In the genomic region with DNA sequence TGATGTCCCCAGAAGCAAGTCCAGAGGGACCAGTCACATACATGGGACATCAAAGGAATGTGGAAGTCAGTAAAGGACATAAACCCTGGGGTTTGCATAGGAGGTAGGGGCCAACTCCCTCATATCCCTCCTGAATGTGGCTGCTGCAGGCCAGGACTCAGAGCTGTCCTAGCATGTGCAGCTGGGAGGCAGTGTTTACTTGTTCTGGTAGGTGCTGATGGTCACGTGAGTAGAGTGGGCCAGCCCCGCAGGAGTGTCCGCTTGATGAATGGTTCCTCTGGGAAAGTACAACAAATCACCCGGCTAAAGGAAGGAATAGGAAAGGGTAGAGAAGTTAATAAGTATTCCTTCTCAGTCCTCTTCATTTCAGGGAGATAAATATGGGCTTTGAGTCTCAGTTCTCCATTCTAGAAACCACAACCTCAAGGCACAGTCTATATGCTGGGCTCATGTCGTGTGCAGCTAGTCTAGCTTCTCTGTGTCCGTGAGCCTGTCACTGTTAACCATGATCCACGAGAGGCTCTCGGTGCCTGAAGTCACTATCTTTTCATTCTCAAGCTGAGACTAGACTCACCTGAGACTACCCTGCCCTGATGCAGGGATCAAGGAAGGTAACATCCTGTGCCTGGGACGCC, we compare ENCODE assay signal across 16 cellular contexts. TPM values are rescaled to one million over a fixed set of nuclear protein-coding genes. Genes with fewer than 3 reads are reported as not detected.
DNase-seq lines count a peak whose midpoint lies in the region; ATAC-seq, FAIRE-seq and TF ChIP-seq lines count a peak whose summit lies in the region.
"Had no signal": no experiment of that assay in that cellular context is flagged by ENCODE, and none has a peak within 500 bp of the region (broad histone marks: within the 10 kb centered on the region; RNA-seq: fewer than 3 reads in every experiment).

No MANE protein-coding gene starts in this region.

- H4K91ac ChIP-seq in H1 (replicated peaks; ENCODE audit: insufficient read length, low read length), result no peak overlapping the region

- no peak overlapping the region for H3K18ac ChIP-seq in H1 (ENCODE audit: extremely low read depth, low read length)

- TF ChIP-seq RAD21 in H1 (IDR thresholded peaks at IDR 0.05 in 1 of 2, conservative IDR thresholded peaks at IDR 0.05 in 1 of 2; ENCODE audit: low read depth in 2 of 2, low read length in 2 of 2), result peak; percentile 30 to 35; a peak in 3 of 4 replicates

- H2BK15ac ChIP-seq in H1 (ENCODE audit: low read length), result no peak overlapping the region

- no peak overlapping the region for H2AK5ac ChIP-seq in H1 (ENCODE audit: low read depth, low read length)

- 95% methylated on average over 9 of the region's 9 CpGs; no CpG with 5 or more reads in 1 of the 2 experiments for WGBS in H1 (ENCODE audit: extremely low coverage in 1 of 2, insufficient coverage in 1 of 2, insufficient read length in 1 of 2, insufficient replicate concordance in 2 of 2, low coverage in 1 of 2, low lambda C conversion rate in 2 of 2, missing lambda C conversion rate in 1 of 2), 2 experiments

- H3K9me3 ChIP-seq in H1 (ENCODE audit: insufficient read depth in 2 of 2, low read depth in 1 of 2, low read length in 1 of 2) (no peaks in the 10 kb centered on the region), Peyer's patch (no peaks in the 10 kb centered on the region)
- H3K9me3 ChIP-seq: esophagus squamous epithelium, heart right ventricle, transverse colon had no signal

- CTCF ChIA-PET in H1 (lab: Charles Lee; ENCODE audit: partially characterized antibody), result interaction anchor here (0.7 to 2.5 kb wide), 7 partner anchors 9 to 69 kb away, joined by 3 to 9 read pairs (median 5); no protein-coding TSS in a partner anchor

- no peak overlapping the region for H4K8ac ChIP-seq in H1 (ENCODE audit: extremely low read depth, insufficient read depth, low read length)

- no peaks in the 10 kb centered on the region for H3K79me2 ChIP-seq in H1 (ENCODE audit: control insufficient read depth in 1 of 2, insufficient read depth in 2 of 2, low read length in 2 of 2)

- no peak for FAIRE-seq in H1 (lab: Jason Lieb, UNC)
- FAIRE-seq: kidney had no signal

- no peak overlapping the region for H2BK120ac ChIP-seq in H1 (replicated peaks; ENCODE audit: low read depth, low read length)

- no peaks in the 10 kb centered on the region for H3K23me2 ChIP-seq in H1 (ENCODE audit: low read depth, low read length)

- no peak overlapping the region for H4K5ac ChIP-seq in H1 (ENCODE audit: insufficient read length, low read depth, low read length)

- no peak overlapping the region for H3K4me2 ChIP-seq in H1 (ENCODE audit: insufficient read depth in 1 of 2, low read depth in 2 of 2, low read length in 2 of 2)

- peak; percentile 72 for ATAC-seq in GM18505 (IDR thresholded peaks at IDR 0.05; ENCODE audit: unreplicated experiment)
- peak; percentile 75 for ATAC-seq in GM21528 (IDR thresholded peaks at IDR 0.05; ENCODE audit: low FRiP score, unreplicated experiment)
- ATAC-seq in HG03432 (IDR thresholded peaks at IDR 0.05; ENCODE audit: unreplicated experiment), result peak; percentile 44
- ATAC-seq: heart right ventricle had no signal

- no peak overlapping the region for H3K4ac ChIP-seq in H1 (replicated peaks; ENCODE audit: insufficient read length, low read depth, low read length)

- H3K14ac ChIP-seq in H1 (ENCODE audit: insufficient read length), result no peak overlapping the region

- TF ChIP-seq POLR2A in GM18505 (IDR thresholded peaks at IDR 0.05; ENCODE audit: borderline replicate concordance, extremely low read depth, insufficient read depth, insufficient read length) (no peak), H1 (IDR thresholded peaks at IDR 0.05; ENCODE audit: control extremely low read depth in 1 of 2, low read depth in 2 of 2, low read length in 2 of 2) (no peak), Peyer's patch (IDR thresholded peaks at IDR 0.05) (no peak)

- no peak overlapping the region for H2AFZ ChIP-seq in H1 (ENCODE audit: low read length)

- no peak overlapping the region for H2BK12ac ChIP-seq in H1 (ENCODE audit: low read depth, low read length)

- H3K79me1 ChIP-seq in H1 (ENCODE audit: low read depth, low read length), result no peaks in the 10 kb centered on the region

- no peak overlapping the region for H3K23ac ChIP-seq in H1 (ENCODE audit: insufficient read length)

- peak in 2 of 3 experiments; percentile 19 to 25; a peak in 2 of 4 replicates for TF ChIP-seq CTCF in H1 (IDR thresholded peaks at IDR 0.05; ENCODE audit: control extremely low read depth in 1 of 3, insufficient read depth in 1 of 3, low read depth in 1 of 3, low read length in 3 of 3)
- TF ChIP-seq CTCF in Peyer's patch (IDR thresholded peaks at IDR 0.05), result no peak

- POLR2A ChIA-PET in H1 (lab: Charles Lee; ENCODE audit: partially characterized antibody), result interaction anchor here (1.6 kb wide), 1 partner anchor 13 kb away, joined by 4 read pairs; no protein-coding TSS in a partner anchor

- H3K4me1 ChIP-seq in H1 (replicated peaks in 1 of 4; ENCODE audit: control insufficient read depth in 3 of 4, insufficient read depth in 4 of 4, low read length in 3 of 4) (no peaks in the 10 kb centered on the region), Peyer's patch (no peaks in the 10 kb centered on the region)

- H3K27me3 ChIP-seq in H1 (replicated peaks in 1 of 4; ENCODE audit: control insufficient read depth in 3 of 4, extremely low read depth in 1 of 4, insufficient read depth in 3 of 4, low read length in 3 of 4) (no peaks in the 10 kb centered on the region), Peyer's patch (no peaks in the 10 kb centered on the region)
- H3K27me3 ChIP-seq: esophagus squamous epithelium, heart right ventricle, transverse colon had no signal

- no peak overlapping the region for H3K9ac ChIP-seq in H1 (replicated peaks in 1 of 4; ENCODE audit: extremely low read depth in 1 of 4, low read depth in 3 of 4, low read length in 3 of 4)

- no peak overlapping the region for H2BK5ac ChIP-seq in H1 (ENCODE audit: low read depth, low read length)

- H4K20me1 ChIP-seq in H1 (replicated peaks in 1 of 2; ENCODE audit: control insufficient read depth in 1 of 2, insufficient read depth in 2 of 2, low read length in 2 of 2), result no peaks in the 10 kb centered on the region

- H3K4me3 ChIP-seq in H1 (ENCODE audit: extremely low read depth in 1 of 4, insufficient read depth in 2 of 4, low read depth in 3 of 4, low read length in 4 of 4), result no peak overlapping the region
- no peak overlapping the region for H3K4me3 ChIP-seq in Peyer's patch
- H3K4me3 ChIP-seq: esophagus squamous epithelium, heart right ventricle, transverse colon had no signal

- H2BK20ac ChIP-seq in H1 (ENCODE audit: low read length), result no peak overlapping the region

- peaks cover 0 to 4% (median 0%) of the 10 kb centered on the region in 4 experiments; a peak in 2 of 8 replicates for H3K36me3 ChIP-seq in H1 (ENCODE audit: control insufficient read depth in 2 of 4, insufficient read depth in 4 of 4, low read length in 3 of 4)
- H3K36me3 ChIP-seq in Peyer's patch, result peaks cover 0 to 38% (median 0%) of the 10 kb centered on the region in 3 donors

- no peak for TF ChIP-seq EP300 in H1 (IDR thresholded peaks at IDR 0.05; ENCODE audit: borderline replicate concordance in 1 of 2, low read depth in 2 of 2, low read length in 2 of 2)

- H3K56ac ChIP-seq in H1 (replicated peaks; ENCODE audit: insufficient read length, low read depth, low read length), result no peak overlapping the region

- DNase-seq in H1 (ENCODE audit: low read depth in 1 of 2, low spot score in 2 of 2), result no peak
- DNase-seq in NCI-H2171 treated with DMSO at 0.1 percent for 48 hours (lab: John Stamatoyannopoulos, UW), result no peak
- DNase-seq in Peyer's patch, result no peak
- DNase-seq in caudate nucleus (lab: John Stamatoyannopoulos, UW), result no peak
- DNase-seq in 8988T, result no peak
- DNase-seq: activated naive CD4-positive, alpha-beta T cell treated with Interleukin-2 at 50 U/mL for 16 hours; esophagus squamous epithelium; heart right ventricle; kidney; NCI-H1105 treated with DMSO at 0.1 percent for 48 hours; NCI-H226; transverse colon had no signal

- H3K27ac ChIP-seq in H1 (ENCODE audit: low read depth, low read length), result no peak overlapping the region
- H3K27ac ChIP-seq in Peyer's patch, result no peak overlapping the region
- H3K27ac ChIP-seq in caudate nucleus (ENCODE audit: low read depth, low read length), result no peak overlapping the region
- H3K27ac ChIP-seq: heart right ventricle, transverse colon, VCaP had no signal

TF ChIP-seq in H1, 55 proteins besides CTCF, POLR2A, EP300 and RAD21:
- TF ChIP-seq GTF2F1 (IDR thresholded peaks at IDR 0.05; ENCODE audit: borderline replicate concordance, low read depth, low read length) (no peak), CEBPB (IDR thresholded peaks at IDR 0.05; ENCODE audit: low read depth, low read length) (no peak), SUZ12 (IDR thresholded peaks at IDR 0.05; ENCODE audit: low read length) (no peak), SRF (IDR thresholded peaks at IDR 0.05; ENCODE audit: low read depth, low read length) (no peak), BRCA1 (IDR thresholded peaks at IDR 0.05; ENCODE audit: low read depth, low read length) (no peak), EGR1 (IDR thresholded peaks at IDR 0.05; ENCODE audit: borderline replicate concordance, low read depth, low read length) (no peak)

RNA-seq across cellular contexts. Expression of a gene that starts 17.9 kb away (rescaled TPM):
- 15.5 and 16.4 TPM in 2 replicates for total RNA-seq in H1 (2021; fragmentation: NEBNext Ultra II Directional; extraction: Animal tissue kit (Norgen Biotek cat#: 25700))
- 3.2 and 3.8 TPM in 2 replicates for polyA plus RNA-seq in H1 (2011; rRNA removed)
- polyA plus RNA-seq in H1 (2011; cell fraction: cytosol; rRNA removed), result 4.9 TPM
- 7.1 TPM for polyA plus RNA-seq in H1 (2011; cell fraction: nucleus; rRNA removed)
- 5.6 to 8.4 TPM (median 7.2 TPM) in 4 replicates for polyA plus RNA-seq in H1 (2012, experiment 1 of 2)
- 0.93 TPM for polyA plus RNA-seq in H1 (2012, experiment 2 of 2)
- 13.9 TPM for polyA plus RNA-seq in H1 (2013, experiment 1 of 2)
- polyA plus RNA-seq in H1 (2013, experiment 2 of 2), result 13.1 TPM
- polyA minus RNA-seq in H1 (2011; rRNA and poly(A)+ RNA removed), result 11.0 and 15.1 TPM in 2 replicates
- polyA minus RNA-seq in H1 (2011; cell fraction: cytosol; rRNA and poly(A)+ RNA removed), result 4.0 TPM
- polyA minus RNA-seq in H1 (2011; cell fraction: nucleus; rRNA and poly(A)+ RNA removed), result 15.7 TPM
- 10 to 100 TPM in 3 of 4 donors, 1 to 10 TPM in 1; 9.3 to 50.3 (median 12.6) TPM for total RNA-seq in Peyer's patch

Comparison
In these comparisons a context has a peak if more than half of its experiments do, and no peak if none do; other contexts are left out.
1. CTCF ChIP-seq: peak in H1 (2 of 3); none in Peyer's patch (0 of 6).
2. Peak in every context shown above with its lines, with median percentiles within 50 percentile points of each other: ATAC-seq.